Comparison of ENCODE assay signal across 8 cellular contexts in the genomic region with DNA sequence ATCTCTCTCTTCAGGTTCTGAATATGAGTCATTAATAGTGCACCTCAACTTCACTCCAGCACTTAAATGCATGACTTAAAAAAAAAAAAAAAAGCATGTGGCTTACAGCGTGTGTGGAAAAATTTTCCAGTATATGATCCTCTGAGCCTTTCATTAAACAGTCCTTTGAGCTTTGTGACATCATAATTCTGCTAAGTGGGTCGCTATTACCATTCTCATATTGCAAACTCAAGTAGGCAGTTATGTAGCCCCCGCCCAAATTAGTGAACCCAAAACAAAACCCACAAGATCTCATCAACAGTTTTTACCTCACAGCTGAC. TPM values are rescaled to one million over a fixed set of nuclear protein-coding genes. Genes with fewer than 3 reads are reported as not detected.
DNase-seq lines count a peak whose midpoint lies in the region; ATAC-seq, FAIRE-seq and TF ChIP-seq lines count a peak whose summit lies in the region.

No MANE protein-coding gene starts in this region.

- H3K9me3 ChIP-seq in DND-41 (ENCODE audit: insufficient read depth, low read length, severe bottlenecking) (no peaks in the 10 kb centered on the region), NT2/D1 (ENCODE audit: insufficient read depth, low read length) (no peaks in the 10 kb centered on the region), ovary (no peaks in the 10 kb centered on the region)

- peaks cover 6% of the 10 kb centered on the region; the same call in 1 of the 2 replicates for H4K20me1 ChIP-seq in DND-41 (ENCODE audit: insufficient read depth, low read length)

- no peak for TF ChIP-seq EP300 in ovary (IDR thresholded peaks at IDR 0.05)

- TF ChIP-seq POLR2A in ovary (IDR thresholded peaks at IDR 0.05) (no peak), H54 (IDR thresholded peaks at IDR 0.05; ENCODE audit: low read depth, low read length) (no peak)

- peak overlapping the region; percentile 64 to 71 for H3K4me3 ChIP-seq in DND-41 (ENCODE audit: low read depth in 1 of 2, low read length in 2 of 2)
- peak overlapping the region; percentile 84 for H3K4me3 ChIP-seq in NT2/D1 (ENCODE audit: insufficient read length, low read depth)
- H3K4me3 ChIP-seq in ovary = peak overlapping the region; percentile 55

- no peak for ATAC-seq in DND-41 (ENCODE audit: insufficient read depth, low read depth)
- ATAC-seq in HG03097 (IDR thresholded peaks at IDR 0.05; ENCODE audit: low FRiP score, unreplicated experiment) = no peak
- ATAC-seq in HG02798 (IDR thresholded peaks at IDR 0.05; ENCODE audit: poor library complexity, unreplicated experiment) = no peak

- peaks cover 22% of the 10 kb centered on the region for H3K4me1 Mint-ChIP-seq in endothelial cell (ENCODE audit: unreplicated experiment)

- FAIRE-seq in H54 (lab: Jason Lieb, UNC) = no peak

- DNase-seq in DND-41 = no peak
- DNase-seq in NT2/D1 (ENCODE audit: low read depth, low spot score) = no peak
- DNase-seq in endothelial cell (ENCODE audit: low spot score) = no peak
- no peak for DNase-seq in ovary
- DNase-seq in GM13976 (ENCODE audit: low spot score) = no peak
- DNase-seq in H54 (ENCODE audit: insufficient read length, low spot score) = no peak

- peak overlapping the region; percentile 86 for H2AFZ ChIP-seq in DND-41 (ENCODE audit: low read depth, low read length)

- peak overlapping the region; percentile 86 for H3K27ac Mint-ChIP-seq in endothelial cell (ENCODE audit: unreplicated experiment)

- H3K9ac ChIP-seq in DND-41 (ENCODE audit: low read depth, low read length) (peak overlapping the region; percentile 82), NT2/D1 (ENCODE audit: insufficient read length, low read depth) (peak overlapping the region; percentile 94)

- TF ChIP-seq CTCF in DND-41 (IDR thresholded peaks at IDR 0.05; ENCODE audit: borderline replicate concordance, extremely low read depth, low read length, poor library complexity, severe bottlenecking) (no peak), endothelial cell (IDR thresholded peaks at IDR 0.05; ENCODE audit: unreplicated experiment) (no peak), ovary (IDR thresholded peaks at IDR 0.05) (no peak), GM13976 (IDR thresholded peaks at IDR 0.05; ENCODE audit: borderline replicate concordance, control extremely low read depth, extremely low read depth, insufficient read depth, missing control alignments) (no peak)

- peaks cover 2% of the 10 kb centered on the region for H3K27me3 Mint-ChIP-seq in endothelial cell (ENCODE audit: unreplicated experiment)

- intact Hi-C loops in ovary (cut with DNase I) = no loop called here

- WGBS in ovary, 3 donors = 3 to 7% (median 6%) methylated on average over 3 of the region's 3 CpGs

- H3K9me3 Mint-ChIP-seq in endothelial cell (ENCODE audit: unreplicated experiment) = no peaks in the 10 kb centered on the region

- H3K4me3 Mint-ChIP-seq in endothelial cell (ENCODE audit: unreplicated experiment) = peak overlapping the region; percentile 90

- H3K4me1 ChIP-seq in DND-41 (ENCODE audit: insufficient read depth, low read length) = peaks cover 38% of the 10 kb centered on the region
- peaks cover 5% of the 10 kb centered on the region for H3K4me1 ChIP-seq in NT2/D1 (ENCODE audit: insufficient read depth, insufficient read length)
- H3K4me1 ChIP-seq in ovary (ENCODE audit: insufficient read depth) = peaks cover 4% of the 10 kb centered on the region

- H3K27ac ChIP-seq in DND-41 (ENCODE audit: low read length) = peak overlapping the region; percentile 91
- H3K27ac ChIP-seq in ovary = peak overlapping the region; percentile 60 to 78

- H3K36me3 Mint-ChIP-seq in endothelial cell (ENCODE audit: low read depth, unreplicated experiment) = peaks cover 21% of the 10 kb centered on the region

- no peaks in the 10 kb centered on the region for H3K27me3 ChIP-seq in DND-41 (ENCODE audit: insufficient read depth, low read length, poor library complexity)
- no peaks in the 10 kb centered on the region for H3K27me3 ChIP-seq in NT2/D1 (ENCODE audit: insufficient read depth, insufficient read length)
- H3K27me3 ChIP-seq in ovary = no peaks in the 10 kb centered on the region

- peaks cover 45% of the 10 kb centered on the region for H3K36me3 ChIP-seq in DND-41 (ENCODE audit: insufficient read depth, low read length)
- H3K36me3 ChIP-seq in NT2/D1 (ENCODE audit: insufficient read depth, insufficient read length, low read length) = peaks cover 41% of the 10 kb centered on the region
- H3K36me3 ChIP-seq in ovary = no peaks in the 10 kb centered on the region

- in situ Hi-C loops in GM13976 (cut with MboI; ENCODE audit: low sequenced_read_pairs, unreplicated experiment) = no loop called here

- peaks cover 42% of the 10 kb centered on the region for H3K79me2 ChIP-seq in DND-41 (ENCODE audit: insufficient read depth, low read length)

- peak overlapping the region; percentile 67 for H3K4me2 ChIP-seq in DND-41 (ENCODE audit: insufficient read depth, low read length)

RNA-seq across cellular contexts. Expression of gene CMTR2, which starts 0.7 kb away (rescaled TPM):
- total RNA-seq in endothelial cell (ENCODE audit: unreplicated experiment) = 26.7 TPM
- 10 to 100 TPM; 14.0 to 26.1 (median 18.4) TPM for total RNA-seq in ovary
- polyA plus RNA-seq in ovary = 10 to 100 TPM in 1 of 2 donors, 1 to 10 TPM in 1; 5.6 to 11.3 TPM

RNA-seq across cellular contexts. Expression of gene HYDIN, which starts 58.0 kb away (rescaled TPM):
- total RNA-seq in endothelial cell (ENCODE audit: unreplicated experiment) (2.5 TPM), ovary (10 to 100 TPM in 2 of 7 donors, 1 to 10 TPM in 5; 2.9 to 59.4 (median 4.5) TPM)
- polyA plus RNA-seq in ovary = under 1 TPM; 0.39 to 0.95 TPM
